In genomic region chr5:154802050-154802449, GRCh38 we compare ENCODE assay signal across 16 cellular contexts. TPM values are rescaled to one million over a fixed set of nuclear protein-coding genes. Genes with fewer than 3 reads are reported as not detected.
DNase-seq lines count a peak whose midpoint lies in the region; ATAC-seq and TF ChIP-seq lines count a peak whose summit lies in the region.
"Had no signal": no experiment of that assay in that cellular context is flagged by ENCODE, and none has a peak within 500 bp of the region (broad histone marks: within the 10 kb centered on the region; RNA-seq: fewer than 3 reads in every experiment).

No MANE protein-coding gene starts in this region.

- H3K4me3 ChIP-seq in spleen = no peak overlapping the region
- H3K4me3 ChIP-seq: GM23338 had no signal

- no peak for TF ChIP-seq POLR2A in spleen (IDR thresholded peaks at IDR 0.05)

- no peaks in the 10 kb centered on the region for H3K79me2 ChIP-seq in H9 (ENCODE audit: insufficient read depth, low read length)

- H3K36me3 Mint-ChIP-seq in activated naive CD4-positive, alpha-beta T cell treated with anti-CD3 and anti-CD28 coated beads, Interleukin-2, amount 50 U/mL, for 72 hours = peaks cover 32 to 35% of the 10 kb centered on the region in 2 donors
- H3K36me3 Mint-ChIP-seq in H9 (ENCODE audit: insufficient read depth in 1 of 3, low read depth in 3 of 3) = peaks cover 68 to 97% (median 95%) of the 10 kb centered on the region in 3 experiments; a peak in 6 of 7 replicates
- H3K36me3 Mint-ChIP-seq in central memory CD8-positive, alpha-beta T cell (ENCODE audit: insufficient read depth) = peaks cover 74% of the 10 kb centered on the region

- peaks cover 3% of the 10 kb centered on the region for H3K79me1 ChIP-seq in H9 (ENCODE audit: insufficient read depth, low read depth, low read length, poor library complexity, severe bottlenecking)

- H3K9ac ChIP-seq in H9 (ENCODE audit: extremely low read depth, insufficient read length, low read length) = no peak overlapping the region
- H3K9ac ChIP-seq: KMS-11 had no signal

- H3K23ac ChIP-seq in H9 (ENCODE audit: insufficient read length, low read depth, low read length) = no peak overlapping the region

- no peak overlapping the region for H2BK5ac ChIP-seq in H9 (ENCODE audit: insufficient read length, low read length)

- H4K20me1 ChIP-seq in H9 (ENCODE audit: control insufficient read depth, insufficient read depth, insufficient read length) = no peaks in the 10 kb centered on the region

- H4K5ac ChIP-seq in H9 (ENCODE audit: insufficient read length, low read depth, low read length) = no peak overlapping the region

- peaks cover 16 to 100% (median 95%) of the 10 kb centered on the region in 6 donors for H3K36me3 ChIP-seq in spleen

- no peak overlapping the region for H3K4ac ChIP-seq in H9 (ENCODE audit: low read depth, low read length)

- H2AK5ac ChIP-seq in H9 (ENCODE audit: insufficient read length, low read length) = no peak overlapping the region

- no peaks in the 10 kb centered on the region for H3K23me2 ChIP-seq in H9 (ENCODE audit: insufficient read length, low read depth, low read length, poor library complexity, severe bottlenecking)

- H2BK15ac ChIP-seq in H9 (ENCODE audit: low read depth, low read length) = no peak overlapping the region

- intact Hi-C loops in spleen (cut with DNase I; ENCODE audit: low total_unique reads) = no loop called here

- H2BK120ac ChIP-seq in H9 (ENCODE audit: low read depth, low read length, poor library complexity, severe bottlenecking) = no peak overlapping the region

- H3K14ac ChIP-seq in H9 (ENCODE audit: insufficient read depth, low read length) = no peak overlapping the region

- no peaks in the 10 kb centered on the region for H3K4me1 ChIP-seq in H9 (ENCODE audit: insufficient read depth, low read length)
- H3K4me1 ChIP-seq in spleen = no peaks in the 10 kb centered on the region

- no peak for ATAC-seq in activated naive CD4-positive, alpha-beta T cell treated with anti-CD3 and anti-CD28 coated beads, Interleukin-2, amount 50 U/mL, for 72 hours
- ATAC-seq in central memory CD8-positive, alpha-beta T cell (replicated peaks; ENCODE audit: extremely low read depth, poor library complexity, severe bottlenecking) = no peak
- no peak for ATAC-seq in stimulated activated naive CD8-positive, alpha-beta T cell treated with anti-CD3 and anti-CD28 coated beads, Interleukin-15, Interleukin-2, amounts not matched to agents 100 U/mL and 50 U/mL, for 24 hours
- ATAC-seq: GM23338 had no signal

- H3K9me3 ChIP-seq in H9 (ENCODE audit: control insufficient read depth, low read depth, low read length) = no peaks in the 10 kb centered on the region
- no peaks in the 10 kb centered on the region for H3K9me3 ChIP-seq in spleen

- DNase-seq in activated naive CD4-positive, alpha-beta T cell treated with anti-CD3 and anti-CD28 coated beads, Interleukin-2, amount 50 U/mL, for 72 hours (ENCODE audit: low spot score in 2 of 2) = no peak
- DNase-seq in activated naive CD4-positive, alpha-beta T cell treated with anti-CD3 and anti-CD28 coated beads, Interleukin-2, amount 50 U/mL, for 16 hours = no peak
- DNase-seq in H9 = no peak
- no peak for DNase-seq in central memory CD8-positive, alpha-beta T cell (ENCODE audit: low spot score in 2 of 2)
- peak; percentile 65 for DNase-seq in spleen
- no peak for DNase-seq in stimulated activated naive CD8-positive, alpha-beta T cell treated with anti-CD3 and anti-CD28 coated beads, Interleukin-15, Interleukin-2, amounts not matched to agents 100 U/mL and 50 U/mL, for 24 hours
- no peak for DNase-seq in DMS114 treated with DMSO at 0.1 percent for 48 hours (lab: John Stamatoyannopoulos, UW; ENCODE audit: unreplicated experiment)
- DNase-seq: DMS 273 treated with DMSO at 0.1 percent for 48 hours; MM.1S; NCI-H1105; NCI-H1694 treated with DMSO at 0.1 percent for 48 hours; NCI-H69; NK-92 treated with Interleukin-12 subunit alpha and Interleukin-12 subunit beta, amount 100 ng/mL, for 24 hours had no signal

- H3K27ac Mint-ChIP-seq in activated naive CD4-positive, alpha-beta T cell treated with anti-CD3 and anti-CD28 coated beads, Interleukin-2, amount 50 U/mL, for 72 hours = peak overlapping the region; percentile 74 to 87
- peak overlapping the region in 2 of 3 experiments; percentile 21 to 69; a peak in 2 of 7 replicates for H3K27ac Mint-ChIP-seq in H9
- H3K27ac Mint-ChIP-seq in central memory CD8-positive, alpha-beta T cell (ENCODE audit: low read depth) = peak overlapping the region; percentile 81
- H3K27ac Mint-ChIP-seq: B cell, GM23338 had no signal

- no peak overlapping the region for H3K4me3 Mint-ChIP-seq in H9
- no peak overlapping the region for H3K4me3 Mint-ChIP-seq in central memory CD8-positive, alpha-beta T cell
- H3K4me3 Mint-ChIP-seq: B cell, GM23338 had no signal

- no peak overlapping the region for H3K4me2 ChIP-seq in H9 (ENCODE audit: insufficient read depth, insufficient read length, low read length)
- H3K4me2 ChIP-seq: GM23338, KMS-11 had no signal

- no peaks in the 10 kb centered on the region for H3K27me3 ChIP-seq in H9 (ENCODE audit: insufficient read depth, low read length)
- H3K27me3 ChIP-seq in spleen (replicated peaks in 1 of 7) = no peaks in the 10 kb centered on the region

- no peak overlapping the region for H2AFZ ChIP-seq in H9 (ENCODE audit: low read length)
- H2AFZ ChIP-seq: GM23338 had no signal

- H3K56ac ChIP-seq in H9 (ENCODE audit: insufficient read length, low read depth, low read length) = no peak overlapping the region

- H4K91ac ChIP-seq in H9 (ENCODE audit: insufficient read length, low read depth, low read length) = no peak overlapping the region

- no peak overlapping the region for H4K8ac ChIP-seq in H9 (replicated peaks; ENCODE audit: insufficient read length, low read depth, low read length)

- no peak overlapping the region for H2BK12ac ChIP-seq in H9 (ENCODE audit: insufficient read length, low read depth, low read length)

- TF ChIP-seq CTCF in H9 (conservative IDR thresholded peaks at IDR 0.05) (no peak), spleen (IDR thresholded peaks at IDR 0.05 in 8 of 11, conservative IDR thresholded peaks at IDR 0.05 in 3 of 11) (no peak)

- H3K9me3 Mint-ChIP-seq in activated naive CD4-positive, alpha-beta T cell treated with anti-CD3 and anti-CD28 coated beads, Interleukin-2, amount 50 U/mL, for 72 hours = no peaks in the 10 kb centered on the region
- H3K9me3 Mint-ChIP-seq in H9 = no peaks in the 10 kb centered on the region
- H3K9me3 Mint-ChIP-seq in central memory CD8-positive, alpha-beta T cell = no peaks in the 10 kb centered on the region
- H3K9me3 Mint-ChIP-seq: GM23338 had no signal

- H3K18ac ChIP-seq in H9 (ENCODE audit: insufficient read length, low read depth, low read length) = no peak overlapping the region

- H3K27ac ChIP-seq in H9 (ENCODE audit: insufficient read length, low read depth, low read length) (no peak overlapping the region), spleen (no peak overlapping the region)
- H3K27ac ChIP-seq: KMS-11 had no signal

- no peaks in the 10 kb centered on the region for H3K4me1 Mint-ChIP-seq in H9
- H3K4me1 Mint-ChIP-seq in central memory CD8-positive, alpha-beta T cell = peaks cover 5% of the 10 kb centered on the region
- H3K4me1 Mint-ChIP-seq: B cell, GM23338 had no signal

- H2BK20ac ChIP-seq in H9 (ENCODE audit: low read depth, low read length, poor library complexity, severe bottlenecking) = no peak overlapping the region

- no peak overlapping the region for H3T11ph ChIP-seq in H9 (ENCODE audit: low read length)

- no peaks in the 10 kb centered on the region; the same call in 1 of the 2 replicates for H3K27me3 Mint-ChIP-seq in H9 (ENCODE audit: low read depth)
- no peaks in the 10 kb centered on the region for H3K27me3 Mint-ChIP-seq in central memory CD8-positive, alpha-beta T cell
- H3K27me3 Mint-ChIP-seq: B cell had no signal

- no CpG with 5 or more reads among the region's 9 CpGs for WGBS in H9 (ENCODE audit: extremely low coverage, insufficient read length, low lambda C conversion rate)
- 95 to 97% (median 96%) methylated on average over 9 of the region's 9 CpGs for WGBS in spleen, 5 donors

RNA-seq across cellular contexts. Expression of gene LARP1, which starts 46.9 kb away (rescaled TPM):
- 100 to 1,000 TPM; 172 to 231 TPM for total RNA-seq in activated naive CD4-positive, alpha-beta T cell treated with anti-CD3 and anti-CD28 coated beads, Interleukin-2, amount 50 U/mL, for 72 hours
- 370 and 405 TPM in 2 replicates for total RNA-seq in H9 (2021)
- total RNA-seq in spleen = 100 to 1,000 TPM; 111 to 168 (median 142) TPM
- 10 to 100 TPM; 13.8 to 32.2 (median 15.3) TPM for polyA plus RNA-seq in spleen

RNA-seq across cellular contexts. Expression of gene FAXDC2, which starts 48.4 kb away (rescaled TPM):
- total RNA-seq in activated naive CD4-positive, alpha-beta T cell treated with anti-CD3 and anti-CD28 coated beads, Interleukin-2, amount 50 U/mL, for 72 hours = under 1 TPM in 1 of 2 donors, not detected in 1; 0.57 TPM
- 3.0 and 3.2 TPM in 2 replicates for total RNA-seq in H9 (2021)
- total RNA-seq in spleen = 10 to 100 TPM in 6 of 7 donors, 1 to 10 TPM in 1; 8.5 to 34.8 (median 25.0) TPM
- 1 to 10 TPM; 2.3 to 4.6 (median 2.8) TPM for polyA plus RNA-seq in spleen
- total RNA-seq: B cell had no signal

RNA-seq across cellular contexts. Expression of gene CNOT8, which starts 56.4 kb away (rescaled TPM):
- 10 to 100 TPM; 76.4 to 92.3 TPM for total RNA-seq in activated naive CD4-positive, alpha-beta T cell treated with anti-CD3 and anti-CD28 coated beads, Interleukin-2, amount 50 U/mL, for 72 hours
- 44.3 and 45.6 TPM in 2 replicates for total RNA-seq in H9 (2021)
- 10 to 100 TPM; 63.3 to 93.5 (median 69.6) TPM for total RNA-seq in spleen
- 10 to 100 TPM; 46.3 to 60.0 (median 48.5) TPM for polyA plus RNA-seq in spleen
